In the genomic region with DNA sequence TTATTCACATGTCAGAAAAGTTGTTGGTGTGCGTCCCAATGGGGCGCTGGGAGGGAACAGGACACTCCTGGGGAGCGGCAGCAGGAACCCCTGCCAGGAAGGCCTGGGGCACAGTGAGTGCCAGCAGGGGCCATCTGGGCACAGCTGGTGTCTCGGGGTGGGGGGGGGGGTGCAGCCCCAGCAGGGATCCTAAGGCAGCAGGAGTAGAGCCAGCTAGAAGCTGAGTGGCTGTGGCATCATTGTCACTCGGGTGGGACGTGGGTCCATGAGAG, we compare ENCODE assay signal across 17 cellular contexts. TPM values are rescaled to one million over a fixed set of nuclear protein-coding genes. Genes with fewer than 3 reads are reported as not detected.
DNase-seq lines count a peak whose midpoint lies in the region; ATAC-seq and TF ChIP-seq lines count a peak whose summit lies in the region.
"Had no signal": no experiment of that assay in that cellular context is flagged by ENCODE, and none has a peak within 500 bp of the region (broad histone marks: within the 10 kb centered on the region; RNA-seq: fewer than 3 reads in every experiment).

No MANE protein-coding gene starts in this region.

- H3K36me3 Mint-ChIP-seq in activated CD4-positive, alpha-beta T cell treated with anti-CD3 and anti-CD28 coated beads, Interleukin-2, amount 10 ng/mL, durations not matched to agents 7 days and 5 days (ENCODE audit: low read depth), result no peaks in the 10 kb centered on the region
- H3K36me3 Mint-ChIP-seq in activated naive CD8-positive, alpha-beta T cell treated with anti-CD3 and anti-CD28 coated beads, Interleukin-2, amount 10 ng/mL, durations not matched to agents 7 days and 5 days, result no peaks in the 10 kb centered on the region

- H2AFZ ChIP-seq in DND-41 (ENCODE audit: low read depth, low read length) (no peak overlapping the region), osteoblast (ENCODE audit: low read length) (no peak overlapping the region)
- H2AFZ ChIP-seq: GM23248 had no signal

- H3K9me3 Mint-ChIP-seq in activated CD4-positive, alpha-beta T cell treated with anti-CD3 and anti-CD28 coated beads, Interleukin-2, amount 10 ng/mL, durations not matched to agents 7 days and 5 days, result no peaks in the 10 kb centered on the region
- H3K9me3 Mint-ChIP-seq in activated naive CD8-positive, alpha-beta T cell treated with anti-CD3 and anti-CD28 coated beads, Interleukin-2, amount 10 ng/mL, durations not matched to agents 7 days and 5 days, result peaks cover 1% of the 10 kb centered on the region

- H3K36me3 ChIP-seq in DND-41 (ENCODE audit: insufficient read depth, low read length), result no peaks in the 10 kb centered on the region; the same call in 1 of the 2 replicates
- H3K36me3 ChIP-seq in osteoblast (ENCODE audit: insufficient read depth, low read length), result no peaks in the 10 kb centered on the region
- H3K36me3 ChIP-seq: upper lobe of left lung had no signal

- ATAC-seq in DND-41 (ENCODE audit: insufficient read depth, low read depth), result no peak
- no peak for ATAC-seq in activated naive CD8-positive, alpha-beta T cell treated with anti-CD3 and anti-CD28 coated beads, Interleukin-2, amount 10 ng/mL, durations not matched to agents 7 days and 5 days (ENCODE audit: low read depth)
- ATAC-seq: left colon had no signal

- 0 out of 2 replicates have a peak overlapping the region, but pooled peaks have one; percentile 20 for H3K9ac ChIP-seq in DND-41 (ENCODE audit: low read depth, low read length)
- H3K9ac ChIP-seq: GM23248 had no signal

- H4K20me1 ChIP-seq in DND-41 (ENCODE audit: insufficient read depth, low read length) (peaks cover 24% of the 10 kb centered on the region), osteoblast (ENCODE audit: insufficient read depth, low read length) (peaks cover 7% of the 10 kb centered on the region)

- H3K79me2 ChIP-seq in DND-41 (ENCODE audit: insufficient read depth, low read length) (peaks cover 6% of the 10 kb centered on the region; the same call in 1 of the 2 replicates), osteoblast (ENCODE audit: insufficient read depth, low read length) (no peaks in the 10 kb centered on the region)

- POLR2A ChIA-PET in activated CD4-positive, alpha-beta T cell treated with anti-CD3 and anti-CD28 coated beads, Interleukin-2, amount 10 ng/mL, durations not matched to agents 7 days and 5 days (lab: Charles Lee), result no interaction called here
- POLR2A ChIA-PET in activated naive CD8-positive, alpha-beta T cell treated with anti-CD3 and anti-CD28 coated beads, Interleukin-2, amount 10 ng/mL, durations not matched to agents 7 days and 5 days (lab: Charles Lee), result no interaction called here

- H3K27me3 ChIP-seq in DND-41 (ENCODE audit: insufficient read depth, low read length, poor library complexity) (no peaks in the 10 kb centered on the region), osteoblast (ENCODE audit: insufficient read depth, low read length) (peaks cover 2% of the 10 kb centered on the region)
- H3K27me3 ChIP-seq: upper lobe of left lung had no signal

- H3K4me1 ChIP-seq in DND-41 (ENCODE audit: insufficient read depth, low read length) (peaks cover 25% of the 10 kb centered on the region), osteoblast (ENCODE audit: insufficient read depth, low read length) (peaks cover 16% of the 10 kb centered on the region)

- peak overlapping the region; percentile 99 for H3K4me2 ChIP-seq in DND-41 (ENCODE audit: insufficient read depth, low read length)
- no peak overlapping the region for H3K4me2 ChIP-seq in osteoblast (ENCODE audit: insufficient read depth, low read length)

- H3K4me3 ChIP-seq in DND-41 (ENCODE audit: low read depth in 1 of 2, low read length in 2 of 2) (no peak overlapping the region), osteoblast (ENCODE audit: insufficient read depth, low read length) (no peak overlapping the region)
- H3K4me3 ChIP-seq: GM23248 had no signal

- peaks cover 31% of the 10 kb centered on the region for H3K4me1 Mint-ChIP-seq in activated CD4-positive, alpha-beta T cell treated with anti-CD3 and anti-CD28 coated beads, Interleukin-2, amount 10 ng/mL, durations not matched to agents 7 days and 5 days
- H3K4me1 Mint-ChIP-seq in activated naive CD8-positive, alpha-beta T cell treated with anti-CD3 and anti-CD28 coated beads, Interleukin-2, amount 10 ng/mL, durations not matched to agents 7 days and 5 days, result peaks cover 12% of the 10 kb centered on the region

- no peak for DNase-seq in activated CD4-positive, alpha-beta T cell treated with anti-CD3 and anti-CD28 coated beads, Interleukin-2, amount 10 ng/mL, durations not matched to agents 7 days and 5 days
- no peak for DNase-seq in activated CD4-positive, alpha-beta T cell treated with anti-CD3 and anti-CD28 coated beads for 1 hour
- no peak for DNase-seq in DND-41
- no peak for DNase-seq in activated naive CD8-positive, alpha-beta T cell treated with anti-CD3 and anti-CD28 coated beads, Interleukin-2, amount 10 ng/mL, durations not matched to agents 7 days and 5 days
- peak; percentile 88 for DNase-seq in osteoblast (ENCODE audit: insufficient read length, low spot score, missing footprints)
- DNase-seq in HuH-7.5 (ENCODE audit: low spot score), result no peak
- DNase-seq in stimulated activated CD4-positive, alpha-beta T cell treated with anti-CD3 and anti-CD28 coated beads, Interleukin-4, amount 100 ng/mL, for 24 hours, result no peak
- no peak for DNase-seq in EL
- DNase-seq: DMS153; effector CD8-positive, alpha-beta T cell; GM23248; hypothalamus; left colon; NCI-H2029 treated with DMSO at 0.1 percent for 48 hours; NCI-H748 treated with DMSO at 0.1 percent for 48 hours; stimulated activated CD4-positive, alpha-beta T cell treated with anti-CD3 and anti-CD28 coated beads, Interleukin-4, amount 100 ng/mL, for 1 hour had no signal

- H3K9me3 ChIP-seq in DND-41 (ENCODE audit: insufficient read depth, low read length, severe bottlenecking) (no peaks in the 10 kb centered on the region), osteoblast (ENCODE audit: low read depth, low read length) (no peaks in the 10 kb centered on the region)
- H3K9me3 ChIP-seq: upper lobe of left lung had no signal

- no peak overlapping the region for H3K27ac Mint-ChIP-seq in activated CD4-positive, alpha-beta T cell treated with anti-CD3 and anti-CD28 coated beads, Interleukin-2, amount 10 ng/mL, durations not matched to agents 7 days and 5 days
- H3K27ac Mint-ChIP-seq in activated naive CD8-positive, alpha-beta T cell treated with anti-CD3 and anti-CD28 coated beads, Interleukin-2, amount 10 ng/mL, durations not matched to agents 7 days and 5 days, result no peak overlapping the region

- no peak for TF ChIP-seq CTCF in DND-41 (IDR thresholded peaks at IDR 0.05; ENCODE audit: borderline replicate concordance, extremely low read depth, low read length, poor library complexity, severe bottlenecking)
- no peak for TF ChIP-seq CTCF in osteoblast (IDR thresholded peaks at IDR 0.05; ENCODE audit: extremely low read depth, low read depth, low read length)

- H3K4me3 Mint-ChIP-seq in activated CD4-positive, alpha-beta T cell treated with anti-CD3 and anti-CD28 coated beads, Interleukin-2, amount 10 ng/mL, durations not matched to agents 7 days and 5 days, result peak overlapping the region; percentile 62
- H3K4me3 Mint-ChIP-seq in activated naive CD8-positive, alpha-beta T cell treated with anti-CD3 and anti-CD28 coated beads, Interleukin-2, amount 10 ng/mL, durations not matched to agents 7 days and 5 days, result peak overlapping the region; percentile 46

- H3K27me3 Mint-ChIP-seq in activated CD4-positive, alpha-beta T cell treated with anti-CD3 and anti-CD28 coated beads, Interleukin-2, amount 10 ng/mL, durations not matched to agents 7 days and 5 days, result peaks cover 6% of the 10 kb centered on the region
- peaks cover 5% of the 10 kb centered on the region for H3K27me3 Mint-ChIP-seq in activated naive CD8-positive, alpha-beta T cell treated with anti-CD3 and anti-CD28 coated beads, Interleukin-2, amount 10 ng/mL, durations not matched to agents 7 days and 5 days

- H3K27ac ChIP-seq in DND-41 (ENCODE audit: low read length), result no peak overlapping the region
- H3K27ac ChIP-seq in osteoblast (ENCODE audit: low read depth, low read length), result no peak overlapping the region
- H3K27ac ChIP-seq: GM23248, upper lobe of left lung had no signal

- CTCF ChIA-PET in activated CD4-positive, alpha-beta T cell treated with anti-CD3 and anti-CD28 coated beads, Interleukin-2, amount 10 ng/mL, durations not matched to agents 7 days and 5 days (lab: Charles Lee), result no interaction called here

RNA-seq across cellular contexts. Expression of a gene that starts 1.9 kb away (rescaled TPM):
- total RNA-seq in activated CD4-positive, alpha-beta T cell treated with anti-CD3 and anti-CD28 coated beads, Interleukin-2, amount 10 ng/mL, durations not matched to agents 7 days and 5 days, result 1 to 10 TPM; 4.5 to 5.8 TPM
- total RNA-seq in activated naive CD8-positive, alpha-beta T cell treated with anti-CD3 and anti-CD28 coated beads, Interleukin-2, amount 10 ng/mL, durations not matched to agents 7 days and 5 days, result 1 to 10 TPM; 6.7 to 6.9 TPM
- total RNA-seq in osteoblast, result 2.9 TPM in 2 replicates

RNA-seq across cellular contexts. Expression of a gene that starts 7.3 kb away (rescaled TPM):
- 100 to 1,000 TPM; 159 to 166 TPM for total RNA-seq in activated CD4-positive, alpha-beta T cell treated with anti-CD3 and anti-CD28 coated beads, Interleukin-2, amount 10 ng/mL, durations not matched to agents 7 days and 5 days
- total RNA-seq in activated naive CD8-positive, alpha-beta T cell treated with anti-CD3 and anti-CD28 coated beads, Interleukin-2, amount 10 ng/mL, durations not matched to agents 7 days and 5 days, result 100 to 1,000 TPM; 178 to 181 TPM
- total RNA-seq in osteoblast, result 156 and 188 TPM in 2 replicates

RNA-seq across cellular contexts. Expression of a gene that starts 49.9 kb away (rescaled TPM):
- 100 to 1,000 TPM in 1 of 2 experiments, 10 to 100 TPM in 1; 84.7 to 135 TPM for total RNA-seq in activated CD4-positive, alpha-beta T cell treated with anti-CD3 and anti-CD28 coated beads, Interleukin-2, amount 10 ng/mL, durations not matched to agents 7 days and 5 days
- total RNA-seq in activated naive CD8-positive, alpha-beta T cell treated with anti-CD3 and anti-CD28 coated beads, Interleukin-2, amount 10 ng/mL, durations not matched to agents 7 days and 5 days, result 100 to 1,000 TPM; 110 to 126 TPM
- total RNA-seq in osteoblast, result 57.2 and 62.2 TPM in 2 replicates
